ENCODE assay signal across 1 cellular context in genomic region chr6:56689663-56690062, GRCh38.
TF ChIP-seq lines count a peak whose summit lies in the region.

No MANE protein-coding gene starts in this region.

TF ChIP-seq in SK-N-SH treated with all-trans-retinoic acid at 6 μM for 48 hours, 23 proteins besides CTCF, POLR2A, EP300 and RAD21 (continued from another document):
- TF ChIP-seq TSHZ2 (CRISPR knock-in tag; IDR thresholded peaks at IDR 0.05) (no peak), ZC3H10 (CRISPR knock-in tag; IDR thresholded peaks at IDR 0.05) (no peak), ZNF8 (CRISPR knock-in tag; IDR thresholded peaks at IDR 0.05) (no peak), PPARA (CRISPR knock-in tag; IDR thresholded peaks at IDR 0.05; ENCODE audit: borderline replicate concordance) (no peak), TCF4 (CRISPR knock-in tag; IDR thresholded peaks at IDR 0.05; ENCODE audit: borderline replicate concordance) (no peak), ZNF565 (CRISPR knock-in tag; conservative IDR thresholded peaks at IDR 0.05; ENCODE audit: low read depth) (no peak), ESRRG (CRISPR knock-in tag; IDR thresholded peaks at IDR 0.05) (no peak)
